ENCODE assay signal across 11 cellular contexts in the genomic region with DNA sequence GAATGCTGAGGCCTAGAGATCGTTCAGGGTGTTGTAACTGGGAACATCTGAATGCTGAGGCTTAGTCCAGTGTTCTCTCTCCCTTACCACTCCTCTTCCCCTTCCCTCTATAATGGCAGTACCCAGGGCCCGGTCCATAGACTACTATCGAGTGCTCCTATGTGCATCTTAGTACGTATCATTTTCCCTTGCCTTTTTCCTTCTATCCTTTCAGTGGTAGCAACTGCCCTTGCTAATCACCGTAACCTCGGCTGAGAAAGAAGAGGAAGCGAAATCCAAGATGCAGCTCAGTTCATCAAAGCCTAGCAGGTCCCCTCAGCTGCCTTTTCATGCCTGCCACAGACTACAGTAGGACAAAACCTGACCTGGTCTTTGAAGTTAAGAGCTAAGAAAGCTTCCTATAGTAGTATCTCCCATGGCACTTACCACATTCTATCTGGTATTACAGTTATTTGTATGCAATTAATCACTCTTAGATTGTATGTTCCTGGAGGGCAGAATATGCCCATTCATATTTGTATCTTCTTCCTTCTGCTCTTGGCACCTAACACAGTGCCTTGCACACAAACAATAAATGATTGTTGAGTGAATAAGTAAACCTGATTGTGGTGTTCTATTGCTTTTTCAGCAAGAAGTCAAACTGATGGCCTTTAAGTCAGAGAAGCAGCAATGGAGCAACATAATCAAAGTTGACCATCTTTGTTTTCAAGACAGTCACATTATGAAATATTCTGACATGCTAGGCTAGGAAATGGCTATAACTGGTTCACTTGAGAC. TPM values are rescaled to one million over a fixed set of nuclear protein-coding genes. Genes with fewer than 3 reads are reported as not detected.
DNase-seq lines count a peak whose midpoint lies in the region; ATAC-seq and TF ChIP-seq lines count a peak whose summit lies in the region.
"Had no signal": no experiment of that assay in that cellular context is flagged by ENCODE, and none has a peak within 500 bp of the region (broad histone marks: within the 10 kb centered on the region; RNA-seq: fewer than 3 reads in every experiment).

No MANE protein-coding gene starts in this region.

- H3K36me3 ChIP-seq in left ventricle myocardium inferior = peaks cover 38% of the 10 kb centered on the region

- H3K27ac ChIP-seq in left ventricle myocardium inferior (replicated peaks) = peak overlapping the region; percentile 28

- H3K27me3 Mint-ChIP-seq in activated T-helper 2 cell treated with anti-CD3 and anti-CD28 coated beads, Interferon-gamma antibody, Interleukin-2, Interleukin-4, amounts not matched to agents 10 μg/mL and 5 μg/mL and 100 μg/mL, durations not matched to agents 14 hours and 24 hours and 36 hours (ENCODE audit: low read depth) = no peaks in the 10 kb centered on the region

- H3K4me3 ChIP-seq in left ventricle myocardium inferior = no peak overlapping the region

- intact Hi-C loops in left ventricle myocardium inferior (cut with micrococcal nuclease) = no loop called here
- intact Hi-C loops in left ventricle myocardium superior (cut with micrococcal nuclease) = no loop called here
- intact Hi-C loops in activated T-helper 2 cell treated with anti-CD3 and anti-CD28 coated beads, Interferon-gamma antibody, Interleukin-2, Interleukin-4, amounts not matched to agents 10 μg/mL and 5 μg/mL and 100 μg/mL, durations not matched to agents 14 hours and 24 hours and 36 hours (cut with micrococcal nuclease) = loop anchor here (2.0 to 5.0 kb wide), 2 partner anchors 14 to 112 kb away; no protein-coding TSS in a partner anchor

- H3K4me3 Mint-ChIP-seq in activated T-helper 2 cell treated with anti-CD3 and anti-CD28 coated beads, Interferon-gamma antibody, Interleukin-2, Interleukin-4, amounts not matched to agents 10 μg/mL and 5 μg/mL and 100 μg/mL, durations not matched to agents 14 hours and 24 hours and 36 hours (ENCODE audit: low read depth) = peak overlapping the region; percentile 47

- peaks cover 27% of the 10 kb centered on the region for H3K4me1 ChIP-seq in left ventricle myocardium inferior

- peak overlapping the region; percentile 40 for H3K27ac Mint-ChIP-seq in activated T-helper 2 cell treated with anti-CD3 and anti-CD28 coated beads, Interferon-gamma antibody, Interleukin-2, Interleukin-4, amounts not matched to agents 10 μg/mL and 5 μg/mL and 100 μg/mL, durations not matched to agents 14 hours and 24 hours and 36 hours

- TF ChIP-seq CTCF in left ventricle myocardium inferior (IDR thresholded peaks at IDR 0.05; ENCODE audit: borderline replicate concordance) = no peak

- no peaks in the 10 kb centered on the region for H3K27me3 ChIP-seq in left ventricle myocardium inferior (ENCODE audit: low read depth)

- ATAC-seq in left ventricle myocardium superior (no peak), HG03095 (IDR thresholded peaks at IDR 0.05; ENCODE audit: unreplicated experiment) (peak; percentile 43)

- H3K9me3 Mint-ChIP-seq in activated T-helper 2 cell treated with anti-CD3 and anti-CD28 coated beads, Interferon-gamma antibody, Interleukin-2, Interleukin-4, amounts not matched to agents 10 μg/mL and 5 μg/mL and 100 μg/mL, durations not matched to agents 14 hours and 24 hours and 36 hours = no peaks in the 10 kb centered on the region

- DNase-seq in left ventricle myocardium inferior (no peak), left ventricle myocardium superior (no peak), amygdala (lab: John Stamatoyannopoulos, UW) (no peak), NCI-H526 (lab: John Stamatoyannopoulos, UW) (no peak)
- no peak for DNase-seq in activated T-helper 2 cell treated with anti-CD3 and anti-CD28 coated beads, Interferon-gamma antibody, Interleukin-2, Interleukin-4, amounts not matched to agents 10 μg/mL and 5 μg/mL and 100 μg/mL, durations not matched to agents 14 hours and 24 hours and 36 hours (ENCODE audit: low spot score)
- DNase-seq in effector CD8-positive, alpha-beta T cell (lab: John Stamatoyannopoulos, UW) = no peak
- no peak for DNase-seq in activated CD4-positive, alpha-beta T cell treated with anti-CD3 and anti-CD28 coated beads, Interleukin-2, amount 50 U/mL, for 48 hours
- DNase-seq: activated CD4-positive, alpha-beta T cell treated with anti-CD3 and anti-CD28 coated beads for 1 hour; cerebellar nuclear complex; nucleus accumbens had no signal

- H3K9me3 ChIP-seq in left ventricle myocardium inferior (replicated peaks) = no peaks in the 10 kb centered on the region

- H3K4me1 Mint-ChIP-seq in activated T-helper 2 cell treated with anti-CD3 and anti-CD28 coated beads, Interferon-gamma antibody, Interleukin-2, Interleukin-4, amounts not matched to agents 10 μg/mL and 5 μg/mL and 100 μg/mL, durations not matched to agents 14 hours and 24 hours and 36 hours (ENCODE audit: low read depth) = peaks cover 86% of the 10 kb centered on the region

- peaks cover 84% of the 10 kb centered on the region for H3K36me3 Mint-ChIP-seq in activated T-helper 2 cell treated with anti-CD3 and anti-CD28 coated beads, Interferon-gamma antibody, Interleukin-2, Interleukin-4, amounts not matched to agents 10 μg/mL and 5 μg/mL and 100 μg/mL, durations not matched to agents 14 hours and 24 hours and 36 hours (ENCODE audit: low read depth)

RNA-seq across cellular contexts. Expression of a gene that starts 22.4 kb away (rescaled TPM):
- total RNA-seq in left ventricle myocardium inferior (28.5 TPM), left ventricle myocardium superior (26.3 TPM)
- total RNA-seq in activated T-helper 2 cell treated with anti-CD3 and anti-CD28 coated beads, Interferon-gamma antibody, Interleukin-2, Interleukin-4, amounts not matched to agents 10 μg/mL and 5 μg/mL and 100 μg/mL, durations not matched to agents 14 hours and 24 hours and 36 hours = 60.2 and 60.7 TPM in 2 replicates

RNA-seq across cellular contexts. Expression of a gene that starts 49.1 kb away (rescaled TPM):
- total RNA-seq in left ventricle myocardium inferior (10.3 TPM), left ventricle myocardium superior (9.5 TPM)
- total RNA-seq in activated T-helper 2 cell treated with anti-CD3 and anti-CD28 coated beads, Interferon-gamma antibody, Interleukin-2, Interleukin-4, amounts not matched to agents 10 μg/mL and 5 μg/mL and 100 μg/mL, durations not matched to agents 14 hours and 24 hours and 36 hours = 38.4 and 39.0 TPM in 2 replicates

RNA-seq across cellular contexts. Expression of a gene that starts 55.6 kb away (rescaled TPM):
- total RNA-seq in left ventricle myocardium inferior (60.7 TPM), left ventricle myocardium superior (62.9 TPM)
- total RNA-seq in activated T-helper 2 cell treated with anti-CD3 and anti-CD28 coated beads, Interferon-gamma antibody, Interleukin-2, Interleukin-4, amounts not matched to agents 10 μg/mL and 5 μg/mL and 100 μg/mL, durations not matched to agents 14 hours and 24 hours and 36 hours = 80.5 and 82.0 TPM in 2 replicates
